Comparison of ENCODE assay signal across 11 cellular contexts in the genomic region with DNA sequence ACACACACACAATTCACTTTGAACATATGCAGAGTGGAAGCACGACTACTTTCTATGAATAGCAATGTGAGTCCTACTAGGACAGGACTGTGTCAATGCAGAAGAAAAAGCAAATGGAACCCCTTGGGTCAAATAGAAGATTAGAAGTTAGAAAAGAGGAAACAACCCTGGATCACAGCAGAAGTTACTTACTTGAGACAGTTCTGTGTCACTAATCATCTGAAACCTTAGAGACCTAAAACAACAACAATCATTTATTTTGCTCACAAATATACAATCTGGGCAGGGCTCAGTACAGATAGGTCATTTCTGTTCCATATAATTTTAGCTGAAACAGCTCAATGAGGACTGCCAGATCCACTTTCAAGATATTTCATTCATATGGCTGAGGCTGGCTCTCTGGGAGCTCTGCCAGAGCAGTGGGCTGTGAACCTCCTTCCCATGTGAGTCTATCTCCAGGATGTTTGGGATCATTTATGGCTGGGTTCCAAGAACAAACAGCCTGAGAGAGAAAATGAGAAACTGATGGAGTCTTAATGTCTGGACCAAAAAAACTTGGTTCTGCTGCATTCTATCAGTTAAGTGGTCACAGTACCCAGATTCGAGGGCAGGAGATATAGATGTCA.
DNase-seq lines count a peak whose midpoint lies in the region; ATAC-seq and TF ChIP-seq lines count a peak whose summit lies in the region.
"Had no signal": no experiment of that assay in that cellular context is flagged by ENCODE, and none has a peak within 500 bp of the region (broad histone marks: within the 10 kb centered on the region; RNA-seq: fewer than 3 reads in every experiment).

No MANE protein-coding gene starts in this region.

- TF ChIP-seq CTCF in AG09319 (IDR thresholded peaks at IDR 0.05; ENCODE audit: low read depth, low read length) = no peak

- DNase-seq in AG09319 (ENCODE audit: extremely low read depth, low read depth) (peak; percentile 69), RPMI8226 (peak; percentile 25), germinal center (ENCODE audit: low spot score) (peak; percentile 57), pons (ENCODE audit: low spot score) (no peak)
- DNase-seq: activated CD8-positive, alpha-beta T cell treated with anti-CD3 and anti-CD28 coated beads for 36 hours; CD4-positive, alpha-beta memory T cell; NCI-H748 treated with DMSO at 0.1 percent for 48 hours had no signal

- ATAC-seq in HG03342 (IDR thresholded peaks at IDR 0.05; ENCODE audit: unreplicated experiment) = peak; percentile 57
- no peak for ATAC-seq in HG02973 (IDR thresholded peaks at IDR 0.05; ENCODE audit: unreplicated experiment)
- no peak for ATAC-seq in GM19351 (IDR thresholded peaks at IDR 0.05; ENCODE audit: unreplicated experiment)
- ATAC-seq in HG03378 (IDR thresholded peaks at IDR 0.05; ENCODE audit: unreplicated experiment) = no peak
- ATAC-seq: activated CD8-positive, alpha-beta T cell treated with anti-CD3 and anti-CD28 coated beads for 36 hours had no signal
